Comparison of ENCODE assay signal across 12 cellular contexts in genomic region chrX:16867947-16868346, GRCh38. TPM values are rescaled to one million over a fixed set of nuclear protein-coding genes. Genes with fewer than 3 reads are reported as not detected.
DNase-seq lines count a peak whose midpoint lies in the region; ATAC-seq, FAIRE-seq and TF ChIP-seq lines count a peak whose summit lies in the region.
"Had no signal": no experiment of that assay in that cellular context is flagged by ENCODE, and none has a peak within 500 bp of the region (broad histone marks: within the 10 kb centered on the region; RNA-seq: fewer than 3 reads in every experiment).

No MANE protein-coding gene starts in this region.

- no peak for TF ChIP-seq POLR2A in HepG2 (IDR thresholded peaks at IDR 0.05; ENCODE audit: insufficient read depth in 1 of 2, low read depth in 2 of 2, low read length in 2 of 2)
- no peak for TF ChIP-seq POLR2A in right lobe of liver (IDR thresholded peaks at IDR 0.05)

- H3K4me1 ChIP-seq in HepG2 (ENCODE audit: insufficient read depth, low read length) (peaks cover 33% of the 10 kb centered on the region; the same call in 1 of the 2 replicates), right lobe of liver (peaks cover 0 to 11% (median 0%) of the 10 kb centered on the region in 4 donors), hepatocyte (ENCODE audit: insufficient read depth) (peaks cover 40% of the 10 kb centered on the region)

- H3K4me1 Mint-ChIP-seq in activated CD4-positive, alpha-beta memory T cell treated with anti-CD3 and anti-CD28 coated beads for 36 hours (ENCODE audit: low read depth) = peaks cover 36% of the 10 kb centered on the region

- DNase-seq in HepG2 (ENCODE audit: low spot score) (peak; percentile 38), right lobe of liver (no peak), hepatocyte (ENCODE audit: low spot score) (no peak), NCI-H187 (lab: John Stamatoyannopoulos, UW) (no peak), AG08395 (ENCODE audit: low spot score) (no peak)
- no peak for DNase-seq in activated CD4-positive, alpha-beta memory T cell treated with anti-CD3 and anti-CD28 coated beads for 36 hours
- DNase-seq in activated CD4-positive, CD25-positive, alpha-beta regulatory T cell treated with anti-CD3 and anti-CD28 coated beads, Interleukin-2, amount 50 U/mL, for 72 hours = no peak
- DNase-seq: COR-L47, dermis blood vessel endothelial cell, NCI-H1417 treated with DMSO at 0.1 percent for 48 hours had no signal

- TF ChIP-seq EP300 in HepG2 (IDR thresholded peaks at IDR 0.05; ENCODE audit: low read depth in 2 of 2, low read length in 2 of 2) = no peak
- TF ChIP-seq EP300 in HepG2 (CRISPR knock-in tag; IDR thresholded peaks at IDR 0.05; ENCODE audit: borderline replicate concordance) = no peak

- H3K27ac Mint-ChIP-seq in activated CD4-positive, alpha-beta memory T cell treated with anti-CD3 and anti-CD28 coated beads for 36 hours = peak overlapping the region; percentile 98

- WGBS in HepG2 (ENCODE audit: low lambda C conversion rate) = 65% methylated on average over 6 of the region's 6 CpGs
- WGBS in right lobe of liver (ENCODE audit: insufficient coverage, low coverage, low lambda C conversion rate, missing lambda C conversion rate) = 90% methylated on average over 6 of the region's 6 CpGs
- WGBS in hepatocyte (ENCODE audit: low lambda C conversion rate, missing lambda C conversion rate) = 87% methylated on average over 6 of the region's 6 CpGs

- H3K27me3 ChIP-seq in HepG2 (ENCODE audit: control insufficient read depth in 1 of 2, insufficient read depth in 2 of 2, low read length in 2 of 2) (no peaks in the 10 kb centered on the region; a peak in 1 of 5 replicates), right lobe of liver (no peaks in the 10 kb centered on the region), hepatocyte (no peaks in the 10 kb centered on the region)

- H3K9me3 Mint-ChIP-seq in activated CD4-positive, alpha-beta memory T cell treated with anti-CD3 and anti-CD28 coated beads for 36 hours = no peaks in the 10 kb centered on the region

- peaks cover 57% of the 10 kb centered on the region for H3K79me2 ChIP-seq in HepG2 (ENCODE audit: insufficient read depth, low read length)
- H3K79me2 ChIP-seq in hepatocyte = peaks cover 66% of the 10 kb centered on the region

- no peaks in the 10 kb centered on the region for H3K9me2 ChIP-seq in hepatocyte (replicated peaks; ENCODE audit: insufficient read depth)

- in situ Hi-C loops in HepG2 (cut with HindIII; ENCODE audit: extremely low pct_ligation_motif_present, low pct_unique_long_range_greater_than_20kb) = no loop called here

- H3K9me3 ChIP-seq in HepG2 (ENCODE audit: low read length) (no peaks in the 10 kb centered on the region), right lobe of liver (no peaks in the 10 kb centered on the region), hepatocyte (ENCODE audit: low read depth) (no peaks in the 10 kb centered on the region)

- peak overlapping the region; percentile 12 for H3K27ac ChIP-seq in HepG2 (ENCODE audit: extremely low read length, insufficient read depth, low read length)
- no peak overlapping the region for H3K27ac ChIP-seq in right lobe of liver
- H3K27ac ChIP-seq in hepatocyte = no peak overlapping the region

- H2AFZ ChIP-seq in HepG2 (ENCODE audit: low read length) (no peak overlapping the region), hepatocyte (no peak overlapping the region)

- CTCF ChIA-PET in HepG2 (lab: Yijun Ruan, JAX; ENCODE audit: low intra/inter-chr PET ratio, low total read pairs) = no interaction called here
- CTCF ChIA-PET in activated CD4-positive, alpha-beta memory T cell treated with anti-CD3 and anti-CD28 coated beads for 36 hours (lab: Charles Lee) = interaction anchor here (1.2 to 1.4 kb wide), 2 partner anchors 14 to 15 kb away, joined by 3 read pairs; no protein-coding TSS in a partner anchor

- BruUV-seq in HepG2 (replicated peaks; lab: Mats Ljungman, UMichigan) = no TSS peak

- peak overlapping the region; percentile 97 for H3K4me3 Mint-ChIP-seq in activated CD4-positive, alpha-beta memory T cell treated with anti-CD3 and anti-CD28 coated beads for 36 hours

- ATAC-seq in HepG2 = no peak
- ATAC-seq in right lobe of liver = no peak
- ATAC-seq in GM21619 (IDR thresholded peaks at IDR 0.05; ENCODE audit: unreplicated experiment) = no peak

- intact Hi-C loops in HepG2 (cut with micrococcal nuclease; ENCODE audit: unreplicated experiment) (no loop called here), right lobe of liver (cut with DNase I) (no loop called here)
- intact Hi-C loops in activated CD4-positive, alpha-beta memory T cell treated with anti-CD3 and anti-CD28 coated beads for 36 hours (cut with micrococcal nuclease) = loop anchor here (2.0 to 10.0 kb wide), 5 partner anchors 15 to 1557 kb away; partner anchors contain the start of genes CDKL5, REPS2 and SCML1

- TF ChIP-seq CTCF in HepG2 (CRISPR knock-in tag; IDR thresholded peaks at IDR 0.05) (no peak), right lobe of liver (IDR thresholded peaks at IDR 0.05) (no peak), hepatocyte (IDR thresholded peaks at IDR 0.05; ENCODE audit: poor library complexity) (no peak)

- no peaks in the 10 kb centered on the region for H3K27me3 Mint-ChIP-seq in activated CD4-positive, alpha-beta memory T cell treated with anti-CD3 and anti-CD28 coated beads for 36 hours

- FAIRE-seq in HepG2 (lab: Jason Lieb, UNC) = peak; percentile 67
- FAIRE-seq: GM18507 had no signal

- TF ChIP-seq RAD21 in HepG2 (CRISPR knock-in tag; IDR thresholded peaks at IDR 0.05) = no peak

- peaks cover 24% of the 10 kb centered on the region for H3K36me3 Mint-ChIP-seq in activated CD4-positive, alpha-beta memory T cell treated with anti-CD3 and anti-CD28 coated beads for 36 hours

- H3K4me2 ChIP-seq in HepG2 (ENCODE audit: low read depth, low read length) = peak overlapping the region; percentile 73
- H3K4me2 ChIP-seq in hepatocyte = peak overlapping the region; percentile 94

- H3K4me3 ChIP-seq in HepG2 (replicated peaks in 1 of 3; ENCODE audit: insufficient read depth in 1 of 3, low read depth in 2 of 3, low read length in 3 of 3) = peak overlapping the region; percentile 60 to 76 (median 62); a peak in 3 of 6 replicates
- no peak overlapping the region for H3K4me3 ChIP-seq in right lobe of liver
- peak overlapping the region; percentile 11 for H3K4me3 ChIP-seq in hepatocyte

- POLR2A ChIA-PET in HepG2 (lab: Yijun Ruan, JAX) = interaction anchor here (0.6 to 0.9 kb wide), 2 partner anchors 89 to 96 kb away, joined by 4 to 6 read pairs; no protein-coding TSS in a partner anchor
- POLR2A ChIA-PET in activated CD4-positive, alpha-beta memory T cell treated with anti-CD3 and anti-CD28 coated beads for 36 hours (lab: Charles Lee) = interaction anchor here (0.8 kb wide), 1 partner anchor 8 kb away, joined by 3 read pairs; no protein-coding TSS in a partner anchor

- H4K20me1 ChIP-seq in HepG2 (ENCODE audit: insufficient read depth, low read length) (peaks cover 7% of the 10 kb centered on the region; the same call in 1 of the 2 replicates), hepatocyte (ENCODE audit: insufficient read depth, poor library complexity, severe bottlenecking) (peaks cover 61% of the 10 kb centered on the region)

- H3K9ac ChIP-seq in HepG2 (ENCODE audit: insufficient read depth, low read depth, low read length) = no peak overlapping the region

- H3K36me3 ChIP-seq in HepG2 (replicated peaks in 1 of 2; ENCODE audit: control insufficient read depth in 1 of 2, insufficient read depth in 2 of 2, low read length in 2 of 2) (0 out of 5 replicates have a peak, but pooled peaks cover 1 to 3% of the 10 kb centered on the region in 2 experiments), right lobe of liver (no peaks in the 10 kb centered on the region), hepatocyte (replicated peaks; ENCODE audit: insufficient read depth, low read depth) (no peaks in the 10 kb centered on the region)

TF ChIP-seq in HepG2, 621 proteins besides CTCF, POLR2A, EP300 and RAD21 (continues in another document):
- TF ChIP-seq CHCHD3 (CRISPR knock-in tag; IDR thresholded peaks at IDR 0.05) (no peak), BCL6 (CRISPR knock-in tag; IDR thresholded peaks at IDR 0.05) (0 out of 2 replicates have a peak, but pooled peaks have one; percentile 18), ZNF264 (CRISPR knock-in tag; IDR thresholded peaks at IDR 0.05) (no peak), MED1 (CRISPR knock-in tag; IDR thresholded peaks at IDR 0.05) (no peak), HNRNPL (IDR thresholded peaks at IDR 0.05; ENCODE audit: low read depth, low read length) (no peak)

RNA-seq across cellular contexts. Expression of gene RBBP7, which starts 2.2 kb away (rescaled TPM):
- total RNA-seq in HepG2 (2016; rRNA removed; fragmentation: Illumina TruSeq; extraction: Trizol) (145 and 193 TPM in 2 replicates), right lobe of liver (10 to 100 TPM; 31.4 to 38.6 (median 33.4) TPM), hepatocyte (170 and 185 TPM in 2 replicates)
- 57.4 and 66.6 TPM in 2 replicates for total RNA-seq in HepG2 (2016; cell fraction: cytosol; rRNA removed; fragmentation: Illumina TruSeq; extraction: Trizol; ENCODE audit: low read depth)
- 156 and 189 TPM in 2 replicates for total RNA-seq in HepG2 (2016; cell fraction: insoluble cytoplasmic fraction; rRNA removed; fragmentation: Illumina TruSeq; extraction: Trizol)
- 80.3 and 86.8 TPM in 2 replicates for total RNA-seq in HepG2 (2016; cell fraction: membrane; rRNA removed; fragmentation: Illumina TruSeq; extraction: Trizol)
- 80.6 and 89.8 TPM in 2 replicates for total RNA-seq in HepG2 (2016; cell fraction: nucleus; rRNA removed; fragmentation: Illumina TruSeq; extraction: Trizol)
- polyA plus RNA-seq in HepG2 (2011; rRNA removed) (80.1 and 89.5 TPM in 2 replicates), hepatocyte (260 and 263 TPM in 2 replicates)
- polyA plus RNA-seq in HepG2 (2011; cell fraction: cytosol; rRNA removed) = 53.0 and 73.9 TPM in 2 replicates
- polyA plus RNA-seq in HepG2 (2011; cell fraction: nucleus; rRNA removed) = 52.9 and 88.1 TPM in 2 replicates
- polyA plus RNA-seq in HepG2 (2012) = 92.8 and 105 TPM in 2 replicates
- polyA plus RNA-seq in HepG2 (2016; cell fraction: cytosol; fragmentation: Illumina TruSeq; extraction: Trizol; ENCODE audit: low read depth) = 39.1 and 41.4 TPM in 2 replicates
- 192 and 194 TPM in 2 replicates for polyA plus RNA-seq in HepG2 (2016; cell fraction: insoluble cytoplasmic fraction; fragmentation: Illumina TruSeq; extraction: Trizol; ENCODE audit: low read depth)
- 60.3 and 64.4 TPM in 2 replicates for polyA plus RNA-seq in HepG2 (2016; cell fraction: membrane; fragmentation: Illumina TruSeq; extraction: Trizol; ENCODE audit: low read depth)
- polyA plus RNA-seq in HepG2 (2016; cell fraction: nucleus; fragmentation: Illumina TruSeq; extraction: Trizol; ENCODE audit: insufficient read depth, low read depth) = 149 and 156 TPM in 2 replicates
- polyA minus RNA-seq in HepG2 (2011; rRNA and poly(A)+ RNA removed; ENCODE audit: low replicate concordance) = 67.0 and 365 TPM in 2 replicates
- 38.9 and 41.2 TPM in 2 replicates for polyA minus RNA-seq in HepG2 (2011; cell fraction: cytosol; rRNA and poly(A)+ RNA removed)
- polyA minus RNA-seq in HepG2 (2011; cell fraction: nucleus; rRNA and poly(A)+ RNA removed) = 47.3 and 54.2 TPM in 2 replicates
- total RNA-seq in activated CD4-positive, alpha-beta memory T cell treated with anti-CD3 and anti-CD28 coated beads for 36 hours = 100 to 1,000 TPM; 213 to 216 TPM

Comparison
In these comparisons a context has a peak if more than half of its experiments do, and no peak if none do; other contexts are left out.
1. H3K4me3 ChIP-seq: peak in HepG2 (3 of 3) and hepatocyte (single experiment); none in right lobe of liver (0 of 3).